Comparison of ENCODE assay signal across 19 cellular contexts in genomic region chr12:468671-469389, GRCh38. TPM values are rescaled to one million over a fixed set of nuclear protein-coding genes. Genes with fewer than 3 reads are reported as not detected.
DNase-seq lines count a peak whose midpoint lies in the region; ATAC-seq and TF ChIP-seq lines count a peak whose summit lies in the region.
"Had no signal": no experiment of that assay in that cellular context is flagged by ENCODE, and none has a peak within 500 bp of the region (broad histone marks: within the 10 kb centered on the region; RNA-seq: fewer than 3 reads in every experiment).

No MANE protein-coding gene starts in this region.

- no peak overlapping the region for H3K56ac ChIP-seq in IMR-90 (ENCODE audit: extremely low read depth, insufficient read depth, low read length)

- no peak overlapping the region for H3K14ac ChIP-seq in IMR-90 (replicated peaks; ENCODE audit: low read depth, low read length)
- H3K14ac ChIP-seq in mesenchymal stem cell (ENCODE audit: low read length in 2 of 2) = no peak overlapping the region

- intact Hi-C loops in IMR-90 (cut with micrococcal nuclease) (no loop called here), A673 (cut with micrococcal nuclease; ENCODE audit: unreplicated experiment) (no loop called here)

- H3K18ac ChIP-seq in IMR-90 (ENCODE audit: low read depth, low read length) = no peak overlapping the region
- peak overlapping the region in 1 of 2 experiments; percentile 75 for H3K18ac ChIP-seq in mesenchymal stem cell (ENCODE audit: low read depth in 1 of 2, low read length in 2 of 2)

- H3K27me3 ChIP-seq in IMR-90 (ENCODE audit: control insufficient read depth, insufficient read depth, low read length) = peaks cover 46% of the 10 kb centered on the region
- peaks cover 6 to 67% of the 10 kb centered on the region in 2 experiments for H3K27me3 ChIP-seq in mesenchymal stem cell (ENCODE audit: control insufficient read depth in 1 of 2, insufficient read depth in 1 of 2, low read length in 2 of 2)
- no peaks in the 10 kb centered on the region for H3K27me3 ChIP-seq in A673 (replicated peaks; ENCODE audit: insufficient read depth, low read depth, low read length, poor library complexity)

- no peak overlapping the region for H4K91ac ChIP-seq in IMR-90 (ENCODE audit: insufficient read depth, low read depth, low read length)
- H4K91ac ChIP-seq in mesenchymal stem cell (ENCODE audit: low read length) = no peak overlapping the region

- H3K79me1 ChIP-seq in IMR-90 (ENCODE audit: low read depth in 1 of 2, low read length in 2 of 2) (no peaks in the 10 kb centered on the region), mesenchymal stem cell (replicated peaks; ENCODE audit: low read length, poor library complexity, severe bottlenecking) (no peaks in the 10 kb centered on the region)

- H3K4me3 ChIP-seq in IMR-90 (ENCODE audit: insufficient read depth, low read depth, low read length) = no peak overlapping the region
- H3K4me3 ChIP-seq in mesenchymal stem cell (ENCODE audit: insufficient read depth in 1 of 2, low read depth in 1 of 2, low read length in 2 of 2) = no peak overlapping the region
- H3K4me3 ChIP-seq in A673 (ENCODE audit: low read depth, low read length, poor library complexity, severe bottlenecking) = no peak overlapping the region
- H3K4me3 ChIP-seq: prostate gland had no signal

- H3K36me3 ChIP-seq in IMR-90 (ENCODE audit: control insufficient read depth, insufficient read depth, low read length) (no peaks in the 10 kb centered on the region), mesenchymal stem cell (ENCODE audit: control insufficient read depth in 1 of 2, insufficient read depth in 2 of 2, low read depth in 1 of 2, low read length in 2 of 2) (no peaks in the 10 kb centered on the region), A673 (ENCODE audit: insufficient read depth, low read length, poor library complexity, severe bottlenecking) (no peaks in the 10 kb centered on the region)
- H3K36me3 ChIP-seq: prostate gland had no signal

- in situ Hi-C loops in IMR-90 (cut with MboI; ENCODE audit: low sequenced_read_pairs) = no loop called here

- H2AK9ac ChIP-seq in IMR-90 (replicated peaks; ENCODE audit: low read depth, low read length, poor library complexity) = no peak overlapping the region

- POLR2A ChIA-PET in IMR-90 (lab: Charles Lee; ENCODE audit: unreplicated experiment) = no interaction called here
- POLR2A ChIA-PET in A673 (lab: Charles Lee; ENCODE audit: low non-redundant PET) = no interaction called here

- H3K9me3 ChIP-seq in IMR-90 (ENCODE audit: control insufficient read depth, insufficient read depth, low read length) = no peaks in the 10 kb centered on the region
- H3K9me3 ChIP-seq in mesenchymal stem cell (ENCODE audit: control insufficient read depth, low read length) = no peaks in the 10 kb centered on the region
- H3K9me3 ChIP-seq in A673 (ENCODE audit: low read depth, low read length, poor library complexity, severe bottlenecking) = no peaks in the 10 kb centered on the region
- H3K9me3 ChIP-seq: prostate gland had no signal

- no peak for TF ChIP-seq POLR2A in IMR-90 (IDR thresholded peaks at IDR 0.05; ENCODE audit: low read depth, low read length)

- TF ChIP-seq CTCF in IMR-90 (conservative IDR thresholded peaks at IDR 0.05; ENCODE audit: low read depth, low read length) (no peak), A673 (conservative IDR thresholded peaks at IDR 0.05; ENCODE audit: low read depth, low read length) (no peak)

- H2AFZ ChIP-seq in IMR-90 (replicated peaks; ENCODE audit: low read length, poor library complexity) (no peak overlapping the region), mesenchymal stem cell (ENCODE audit: low read depth, low read length) (no peak overlapping the region)

- no peak overlapping the region for H2AK5ac ChIP-seq in IMR-90 (ENCODE audit: low read depth, low read length)
- no peak overlapping the region for H2AK5ac ChIP-seq in mesenchymal stem cell (ENCODE audit: low read length, severe bottlenecking)

- H3K4ac ChIP-seq in IMR-90 (ENCODE audit: low read depth, low read length) (no peak overlapping the region), mesenchymal stem cell (ENCODE audit: low read depth in 1 of 2, low read length in 2 of 2) (peak overlapping the region; percentile 2 to 24)

- H2BK5ac ChIP-seq in IMR-90 (ENCODE audit: low read depth, low read length, poor library complexity, severe bottlenecking) (no peak overlapping the region), mesenchymal stem cell (ENCODE audit: low read depth, low read length, poor library complexity, severe bottlenecking) (no peak overlapping the region)

- peak; percentile 43 for DNase-seq in Daoy (ENCODE audit: low read depth)
- DNase-seq in IMR-90 = peak; percentile 26
- peak; percentile 40 for DNase-seq in dedifferentiated amniotic fluid mesenchymal stem cell (ENCODE audit: extremely low spot score)
- DNase-seq in mesenchymal stem cell = peak; percentile 94
- no peak for DNase-seq in A673 (ENCODE audit: low spot score)
- DNase-seq in mucosa of gallbladder (ENCODE audit: low spot score) = no peak
- no peak for DNase-seq in iPS-NIHi11 (ENCODE audit: low spot score)
- DNase-seq in NCI-H2196 treated with DMSO at 0.1 percent for 48 hours (lab: John Stamatoyannopoulos, UW; ENCODE audit: unreplicated experiment) = no peak
- DNase-seq: activated CD4-positive, alpha-beta T cell treated with anti-CD3 and anti-CD28 coated beads for 4 hours; activated naive CD4-positive, alpha-beta T cell treated with anti-CD3 and anti-CD28 coated beads, Interleukin-2, amount 10 ng/mL, durations not matched to agents 7 days and 5 days; Karpas-422; kidney; naive thymus-derived CD4-positive, alpha-beta T cell; NCI-H146; NCI-H345; SIG-M5; stimulated activated CD4-positive, alpha-beta T cell treated with anti-CD3 and anti-CD28 coated beads, Interleukin-15, amount 100 ng/mL, for 24 hours; T-helper 9 cell had no signal

- H3K9ac ChIP-seq in IMR-90 (ENCODE audit: low read depth, low read length) = no peak overlapping the region
- no peak overlapping the region for H3K9ac ChIP-seq in mesenchymal stem cell (ENCODE audit: low read length)

- no peaks in the 10 kb centered on the region for H3K4me1 ChIP-seq in IMR-90 (ENCODE audit: control insufficient read depth, insufficient read depth, low read length)
- no peaks in the 10 kb centered on the region for H3K4me1 ChIP-seq in mesenchymal stem cell (ENCODE audit: control insufficient read depth, insufficient read depth, low read depth, low read length)
- peaks cover 3% of the 10 kb centered on the region for H3K4me1 ChIP-seq in A673 (ENCODE audit: insufficient read depth, low read length, poor library complexity, severe bottlenecking)
- H3K4me1 ChIP-seq: prostate gland had no signal

- H2BK12ac ChIP-seq in mesenchymal stem cell (ENCODE audit: low read length in 2 of 2) = peak overlapping the region; percentile 6 to 58

- no CpG with 5 or more reads among the region's 10 CpGs for WGBS in IMR-90 (ENCODE audit: extremely low coverage in 2 of 2, insufficient read length in 1 of 2), 2 experiments
- 34% methylated on average over 10 of the region's 10 CpGs for WGBS in mesenchymal stem cell

- dilution Hi-C loops in IMR-90 (cut with HindIII; ENCODE audit: low sequenced_read_pairs, unreplicated experiment) = no loop called here

- H2BK120ac ChIP-seq in IMR-90 (ENCODE audit: low read depth, low read length) (no peak overlapping the region), mesenchymal stem cell (ENCODE audit: low read depth, low read length) (no peak overlapping the region)

- H3K4me2 ChIP-seq in IMR-90 (ENCODE audit: low read depth, low read length) (no peak overlapping the region), mesenchymal stem cell (ENCODE audit: low read length, poor library complexity, severe bottlenecking) (no peak overlapping the region)

- H4K20me1 ChIP-seq in IMR-90 (ENCODE audit: insufficient read depth, low read length) = no peaks in the 10 kb centered on the region

- no peak overlapping the region for H2BK20ac ChIP-seq in IMR-90 (ENCODE audit: low read depth, low read length)

- H3K23ac ChIP-seq in IMR-90 (ENCODE audit: low read depth, low read length) (no peak overlapping the region), mesenchymal stem cell (ENCODE audit: low read length in 2 of 2) (no peak overlapping the region)

- TF ChIP-seq RAD21 in IMR-90 (IDR thresholded peaks at IDR 0.05; ENCODE audit: low read length) = no peak

- H4K5ac ChIP-seq in IMR-90 (ENCODE audit: low read depth, low read length) = no peak overlapping the region

- CTCF ChIA-PET in IMR-90 (lab: Yijun Ruan, JAX) = interaction anchor here (1.5 kb wide), 1 partner anchor 27 kb away, joined by 3 read pairs; no protein-coding TSS in a partner anchor
- CTCF ChIA-PET in A673 (lab: Charles Lee) = no interaction called here

- H3K27ac ChIP-seq in IMR-90 (ENCODE audit: insufficient read depth, low read length) = no peak overlapping the region
- no peak overlapping the region for H3K27ac ChIP-seq in mesenchymal stem cell (ENCODE audit: low read length, poor library complexity, severe bottlenecking)
- H3K27ac ChIP-seq in A673 (ENCODE audit: low read depth, low read length, poor library complexity, severe bottlenecking) = no peak overlapping the region
- H3K27ac ChIP-seq: prostate gland had no signal

- ATAC-seq in IMR-90 (ENCODE audit: low read depth) = peak; percentile 27; the same call in 1 of the 2 replicates
- ATAC-seq: naive thymus-derived CD4-positive, alpha-beta T cell had no signal

- H2BK15ac ChIP-seq in IMR-90 (ENCODE audit: low read depth, low read length) (no peak overlapping the region), mesenchymal stem cell (ENCODE audit: low read depth, poor library complexity, severe bottlenecking) (no peak overlapping the region)

- no peak overlapping the region for H4K8ac ChIP-seq in IMR-90 (ENCODE audit: low read depth in 2 of 2, low read length in 2 of 2)
- peak overlapping the region; percentile 45 for H4K8ac ChIP-seq in mesenchymal stem cell (ENCODE audit: low read length)

- H3K9me1 ChIP-seq in IMR-90 (ENCODE audit: insufficient read depth, low read length) = no peaks in the 10 kb centered on the region

- BruUV-seq in IMR-90 (replicated peaks; lab: Mats Ljungman, UMichigan) (no TSS peak), A673 (replicated peaks; lab: Mats Ljungman, UMichigan) (no TSS peak)

TF ChIP-seq in IMR-90, 13 proteins besides CTCF, POLR2A, EP300 and RAD21 (continues in another document):
- TF ChIP-seq RCOR1 (IDR thresholded peaks at IDR 0.05; ENCODE audit: insufficient replicate concordance, low read length) (no peak), CEBPB (IDR thresholded peaks at IDR 0.05; ENCODE audit: low read depth, low read length) (no peak), MAZ (IDR thresholded peaks at IDR 0.05; ENCODE audit: borderline replicate concordance, low read depth, low read length) (no peak), BHLHE40 (IDR thresholded peaks at IDR 0.05; ENCODE audit: low read depth, low read length) (no peak), FOS (IDR thresholded peaks at IDR 0.05; ENCODE audit: low read depth, low read length) (no peak)

RNA-seq across cellular contexts. Expression of gene B4GALNT3, which starts 9.1 kb away (rescaled TPM):
- 0.40 and 1.1 TPM in 2 replicates for total RNA-seq in Daoy (2014; rRNA removed; shearing (Covaris generic))
- total RNA-seq in IMR-90 (2012; rRNA removed) (not detected in 2 replicates), A673 (2021) (19.4 and 20.2 TPM in 2 replicates), mucosa of gallbladder (26.4 TPM)
- not detected in 2 replicates for polyA plus RNA-seq in IMR-90 (2012; rRNA removed)
- not detected in 2 replicates for polyA plus RNA-seq in IMR-90 (2012; cell fraction: cytosol; rRNA removed)
- polyA plus RNA-seq in IMR-90 (2012; cell fraction: nucleus; rRNA removed; ENCODE audit: low replicate concordance) = 0.02 TPM in 2 replicates
- 3.1 TPM for polyA plus RNA-seq in mesenchymal stem cell (2013, experiment 1 of 2)
- 3.2 TPM for polyA plus RNA-seq in mesenchymal stem cell (2013, experiment 2 of 2)

Comparison
In these comparisons a context has a peak if more than half of its experiments do, and no peak if none do; other contexts are left out.
1. DNase-seq: peak in Daoy (single experiment), IMR-90 (single experiment), dedifferentiated amniotic fluid mesenchymal stem cell (single experiment) and mesenchymal stem cell (single experiment); none in A673 (single experiment), mucosa of gallbladder (single experiment), iPS-NIHi11 (single experiment) and NCI-H2196 treated with DMSO at 0.1 percent for 48 hours (single experiment).